17 cellular contexts compared by ENCODE assay signal in the genomic region with DNA sequence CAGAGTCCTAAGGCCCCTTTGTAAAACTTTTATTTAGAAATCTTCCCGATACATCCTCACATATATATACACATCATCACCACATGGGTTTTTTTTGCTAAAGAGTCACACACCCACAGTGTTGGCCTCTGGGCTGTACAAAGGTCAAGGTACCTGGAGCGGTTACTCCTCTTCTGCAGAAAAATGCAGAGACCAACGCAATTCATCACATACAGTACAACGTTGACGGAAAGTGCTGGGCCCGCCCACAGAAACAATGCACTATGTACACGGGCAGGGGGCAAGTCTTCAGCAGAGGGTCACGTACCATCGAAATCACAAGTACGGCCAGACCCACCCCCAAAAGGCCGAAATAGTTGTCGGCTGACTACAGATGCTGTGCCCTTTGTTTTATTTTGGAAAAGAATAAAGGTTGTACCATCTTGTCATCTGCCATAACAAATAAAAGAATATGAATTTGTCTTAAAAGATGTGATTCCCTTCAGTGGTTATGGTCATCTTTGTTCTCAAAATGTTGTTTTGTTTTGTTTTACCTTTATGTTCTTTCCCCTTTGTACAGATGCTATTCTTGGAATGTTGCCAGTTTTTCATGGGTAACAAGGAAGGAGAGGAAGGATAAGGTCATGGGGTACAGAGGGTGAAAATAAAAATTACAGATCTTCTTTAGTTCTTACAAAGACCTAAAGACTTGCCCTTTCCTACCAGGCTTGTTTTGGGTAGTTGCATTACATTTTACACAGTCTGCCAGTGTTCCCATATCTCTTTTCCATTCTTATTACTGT. TPM values are rescaled to one million over a fixed set of nuclear protein-coding genes. Genes with fewer than 3 reads are reported as not detected.
"Had no signal": no experiment of that assay in that cellular context is flagged by ENCODE, and none has a peak within 500 bp of the region (broad histone marks: within the 10 kb centered on the region; RNA-seq: fewer than 3 reads in every experiment).

No MANE protein-coding gene starts in this region.

- H3K79me2 ChIP-seq: parathyroid adenoma had no signal

- FAIRE-seq: bronchial epithelial cell, urothelium cell line had no signal

- H3K36me3 ChIP-seq: lower lobe of right lung, thyroid gland had no signal

- H3K27ac ChIP-seq: lower lobe of right lung, parathyroid adenoma, thyroid gland had no signal

- H3K9me3 ChIP-seq: lower lobe of right lung, thyroid gland had no signal

- H3K4me3 ChIP-seq: lower lobe of right lung, thyroid gland had no signal

- DNase-seq: activated CD4-positive, alpha-beta memory T cell treated with anti-CD3 and anti-CD28 coated beads, Interleukin-2, amount 10 ng/mL, durations not matched to agents 7 days and 5 days; activated CD4-positive, alpha-beta T cell treated with anti-CD3 and anti-CD28 coated beads for 48 hours; activated CD4-positive, CD25-positive, alpha-beta regulatory T cell; activated CD8-positive, alpha-beta memory T cell treated with anti-CD3 and anti-CD28 coated beads, Interleukin-2, amount 10 ng/mL, durations not matched to agents 7 days and 5 days; effector CD8-positive, alpha-beta T cell; foreskin fibroblast; hypothalamus; islet precursor cell; lower lobe of right lung; stimulated activated CD4-positive, alpha-beta T cell treated with anti-CD3 and anti-CD28 coated beads, Interleukin-2, amount 100 ng/mL, for 24 hours; stimulated activated naive CD4-positive, alpha-beta T cell treated with Interleukin-2 at 50 U/mL for 16 hours; T1000; thyroid gland had no signal

- H3K4me1 ChIP-seq: parathyroid adenoma had no signal

- H3K9ac ChIP-seq: parathyroid adenoma had no signal

- H3K27me3 ChIP-seq: thyroid gland had no signal

- H2AFZ ChIP-seq: parathyroid adenoma had no signal

RNA-seq across cellular contexts. Expression of gene TAL1, which starts 15.6 kb away (rescaled TPM):
- total RNA-seq: activated CD4-positive, alpha-beta memory T cell treated with anti-CD3 and anti-CD28 coated beads, Interleukin-2, amount 10 ng/mL, durations not matched to agents 7 days and 5 days; activated CD8-positive, alpha-beta memory T cell treated with anti-CD3 and anti-CD28 coated beads, Interleukin-2, amount 10 ng/mL, durations not matched to agents 7 days and 5 days; bronchial epithelial cell had no signal

RNA-seq across cellular contexts. Expression of gene PDZK1IP1, which starts 26.6 kb away (rescaled TPM):
- total RNA-seq: activated CD4-positive, alpha-beta memory T cell treated with anti-CD3 and anti-CD28 coated beads, Interleukin-2, amount 10 ng/mL, durations not matched to agents 7 days and 5 days; activated CD8-positive, alpha-beta memory T cell treated with anti-CD3 and anti-CD28 coated beads, Interleukin-2, amount 10 ng/mL, durations not matched to agents 7 days and 5 days; cerebellum had no signal
